ENCODE assay signal across 23 cellular contexts in the genomic region with DNA sequence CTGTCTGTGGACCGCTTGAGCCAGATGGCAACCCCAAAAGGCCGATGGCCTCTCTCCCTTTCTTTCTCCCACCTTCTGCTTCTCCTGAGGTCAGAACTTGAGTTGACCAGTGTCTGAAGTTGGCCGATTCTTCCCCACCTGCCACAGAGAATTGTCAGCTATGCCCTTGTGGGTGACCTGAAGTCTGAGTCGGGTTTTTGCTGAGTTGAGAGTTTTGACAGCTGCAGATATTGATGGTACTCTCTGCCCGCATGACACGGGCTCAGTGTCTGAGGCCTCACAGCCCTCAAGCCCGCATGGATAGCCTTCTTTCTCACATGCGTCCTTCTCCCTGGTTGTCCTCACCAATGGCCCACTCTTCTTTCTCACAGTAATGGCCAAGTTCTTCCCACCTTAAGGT.
A peak's percentile ranks its signal among the peaks of the same experiment; 100 is the strongest.
DNase-seq lines count a peak whose midpoint lies in the region; TF ChIP-seq lines count a peak whose summit lies in the region.
"Had no signal": no experiment of that assay in that cellular context is flagged by ENCODE, and none has a peak within 500 bp of the region (broad histone marks: within the 10 kb centered on the region; RNA-seq: fewer than 3 reads in every experiment).

No MANE protein-coding gene starts in this region.

- H3K27me3 Mint-ChIP-seq in nephron (ENCODE audit: low read depth) = no peaks in the 10 kb centered on the region
- peaks cover 27% of the 10 kb centered on the region for H3K27me3 Mint-ChIP-seq in activated T-cell treated with anti-CD3 and anti-CD28 coated beads, Interleukin-2, amount 50 U/mL, for 24 hours

- H3K4me3 ChIP-seq in colonic mucosa = no peak overlapping the region
- H3K4me3 ChIP-seq in vagina = no peak overlapping the region
- H3K4me3 ChIP-seq: GM23248, Peyer's patch, SJCRH30 had no signal

- H3K36me3 ChIP-seq in colonic mucosa = no peaks in the 10 kb centered on the region
- H3K36me3 ChIP-seq in vagina = no peaks in the 10 kb centered on the region
- H3K36me3 ChIP-seq: Peyer's patch, SJCRH30 had no signal

- H3K9ac ChIP-seq in colonic mucosa (ENCODE audit: low read depth in 2 of 2, low read length in 2 of 2) = no peak overlapping the region
- H3K9ac ChIP-seq: GM23248, KMS-11 had no signal

- H3K27ac ChIP-seq in colonic mucosa = no peak overlapping the region
- no peak overlapping the region for H3K27ac ChIP-seq in vagina
- H3K27ac ChIP-seq: 22Rv1, GM23248, HL-60, KMS-11, Peyer's patch, SJCRH30 had no signal

- H3K27me3 ChIP-seq in colonic mucosa (no peaks in the 10 kb centered on the region), vagina (no peaks in the 10 kb centered on the region)
- H3K27me3 ChIP-seq: Peyer's patch, SJCRH30 had no signal

- no peaks in the 10 kb centered on the region for H3K36me3 Mint-ChIP-seq in nephron (ENCODE audit: low read depth)
- no peaks in the 10 kb centered on the region for H3K36me3 Mint-ChIP-seq in activated T-cell treated with anti-CD3 and anti-CD28 coated beads, Interleukin-2, amount 50 U/mL, for 24 hours (ENCODE audit: low read depth)
- H3K36me3 Mint-ChIP-seq: CD8-positive, alpha-beta T cell had no signal

- H3K9me3 ChIP-seq in colonic mucosa = no peaks in the 10 kb centered on the region
- H3K9me3 ChIP-seq in vagina = no peaks in the 10 kb centered on the region
- H3K9me3 ChIP-seq: Peyer's patch, SJCRH30 had no signal

- peak; percentile 7 for DNase-seq in activated CD8-positive, alpha-beta memory T cell treated with anti-CD3 and anti-CD28 coated beads for 24 hours
- DNase-seq in activated CD8-positive, alpha-beta memory T cell treated with anti-CD3 and anti-CD28 coated beads, Interleukin-2, amount 50 U/mL, for 48 hours = no peak
- peak; percentile 6 for DNase-seq in colonic mucosa
- peak; percentile 56 to 85 for DNase-seq in vagina (ENCODE audit: extremely low spot score in 2 of 2)
- no peak for DNase-seq in activated T-cell treated with anti-CD3 and anti-CD28 coated beads, Interleukin-2, amount 50 U/mL, for 24 hours
- DNase-seq in GM13976 (ENCODE audit: low spot score) = no peak
- DNase-seq in NCI-H187 treated with DMSO at 0.1 percent for 48 hours (lab: John Stamatoyannopoulos, UW) = no peak
- DNase-seq: ACHN, C1 segment of cervical spinal cord, Calu3, DMS153, GM23248, NCI-H1105, NCI-H2081, NCI-H2171 treated with DMSO at 0.1 percent for 48 hours, NCI-H526, Peyer's patch, SJCRH30 had no signal

- TF ChIP-seq CTCF in colonic mucosa (IDR thresholded peaks at IDR 0.05) (no peak), nephron (IDR thresholded peaks at IDR 0.05; ENCODE audit: unreplicated experiment in 3 of 3) (no peak), vagina (IDR thresholded peaks at IDR 0.05) (no peak), GM13976 (IDR thresholded peaks at IDR 0.05; ENCODE audit: borderline replicate concordance, control extremely low read depth, extremely low read depth, insufficient read depth, missing control alignments) (no peak)

- H3K4me1 ChIP-seq in colonic mucosa (no peaks in the 10 kb centered on the region), vagina (no peaks in the 10 kb centered on the region)
- H3K4me1 ChIP-seq: Peyer's patch, SJCRH30 had no signal

- in situ Hi-C loops in GM13976 (cut with MboI; ENCODE audit: low sequenced_read_pairs, unreplicated experiment) = no loop called here

- peaks cover 38% of the 10 kb centered on the region for H3K4me1 Mint-ChIP-seq in nephron
- no peaks in the 10 kb centered on the region for H3K4me1 Mint-ChIP-seq in activated T-cell treated with anti-CD3 and anti-CD28 coated beads, Interleukin-2, amount 50 U/mL, for 24 hours (ENCODE audit: low read depth)

- intact Hi-C loops in colonic mucosa (cut with DNase I) = no loop called here
- intact Hi-C loops in vagina (cut with DNase I) = no loop called here

- TF ChIP-seq POLR2A in vagina (IDR thresholded peaks at IDR 0.05) = no peak

- H3K4me3 Mint-ChIP-seq in nephron = no peak overlapping the region
- H3K4me3 Mint-ChIP-seq in activated T-cell treated with anti-CD3 and anti-CD28 coated beads, Interleukin-2, amount 50 U/mL, for 24 hours = no peak overlapping the region
- H3K4me3 Mint-ChIP-seq: CD8-positive, alpha-beta T cell had no signal

- H3K27ac Mint-ChIP-seq in nephron = peak overlapping the region; percentile 29 to 66 (median 57)
- H3K27ac Mint-ChIP-seq in activated T-cell treated with anti-CD3 and anti-CD28 coated beads, Interleukin-2, amount 50 U/mL, for 24 hours = no peak overlapping the region
- H3K27ac Mint-ChIP-seq: CD8-positive, alpha-beta T cell had no signal

- H3K9me3 Mint-ChIP-seq in nephron = peaks cover 5% of the 10 kb centered on the region
- no peaks in the 10 kb centered on the region for H3K9me3 Mint-ChIP-seq in activated T-cell treated with anti-CD3 and anti-CD28 coated beads, Interleukin-2, amount 50 U/mL, for 24 hours
- H3K9me3 Mint-ChIP-seq: CD8-positive, alpha-beta T cell had no signal

Comparison
In these comparisons a context has a peak if more than half of its experiments do, and no peak if none do; other contexts are left out.
1. DNase-seq: peak in activated CD8-positive, alpha-beta memory T cell treated with anti-CD3 and anti-CD28 coated beads for 24 hours (single experiment), colonic mucosa (single experiment) and vagina (2 of 2); none in activated CD8-positive, alpha-beta memory T cell treated with anti-CD3 and anti-CD28 coated beads, Interleukin-2, amount 50 U/mL, for 48 hours (single experiment), activated T-cell treated with anti-CD3 and anti-CD28 coated beads, Interleukin-2, amount 50 U/mL, for 24 hours (single experiment), GM13976 (single experiment) and NCI-H187 treated with DMSO at 0.1 percent for 48 hours (single experiment).